Comparison of ENCODE assay signal across 19 cellular contexts in the genomic region with DNA sequence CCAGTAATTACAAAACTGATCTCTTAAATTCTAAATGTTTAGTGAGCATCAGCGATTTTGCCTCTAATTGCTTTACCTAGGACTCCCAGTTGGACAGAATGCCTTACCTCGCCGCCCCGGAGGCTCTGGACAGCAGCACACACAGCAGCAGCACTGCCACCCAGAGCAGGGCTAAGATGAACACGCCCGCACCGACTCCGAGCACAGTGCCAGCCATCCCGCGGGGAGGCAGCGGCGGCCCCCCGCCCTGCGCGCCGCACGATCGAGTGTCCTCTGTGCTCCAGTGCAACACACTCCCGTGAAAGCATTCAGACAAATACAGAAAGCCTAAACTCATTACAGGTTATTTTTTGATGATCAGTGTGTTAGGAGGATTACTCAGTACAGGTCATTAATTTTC. TPM values are rescaled to one million over a fixed set of nuclear protein-coding genes. Genes with fewer than 3 reads are reported as not detected.
DNase-seq lines count a peak whose midpoint lies in the region; ATAC-seq and TF ChIP-seq lines count a peak whose summit lies in the region.
"Had no signal": no experiment of that assay in that cellular context is flagged by ENCODE, and none has a peak within 500 bp of the region (broad histone marks: within the 10 kb centered on the region; RNA-seq: fewer than 3 reads in every experiment).

No MANE protein-coding gene starts in this region.

- H3K4me3 ChIP-seq in stomach, result peak overlapping the region in 1 of 4 donors; percentile 3
- no peak overlapping the region for H3K4me3 ChIP-seq in gastroesophageal sphincter
- H3K4me3 ChIP-seq: A549, GM12878, GM23248 had no signal

- TF ChIP-seq EP300 in stomach (IDR thresholded peaks at IDR 0.05) (no peak), gastroesophageal sphincter (IDR thresholded peaks at IDR 0.05) (no peak)

- 86 to 93% (median 91%) methylated on average over 17 to 19 of the region's 19 CpGs for WGBS in stomach, 5 donors
- WGBS in gastroesophageal sphincter (ENCODE audit: low coverage in 1 of 2), 2 donors, result 73 to 80% methylated on average over 3 to 4 of the region's 19 CpGs

- H3K36me3 Mint-ChIP-seq in activated naive CD8-positive, alpha-beta T cell treated with anti-CD3 and anti-CD28 coated beads, Interleukin-2, amount 10 ng/mL, durations not matched to agents 7 days and 5 days, result peaks cover 11% of the 10 kb centered on the region
- H3K36me3 Mint-ChIP-seq in activated naive CD8-positive, alpha-beta T cell treated with anti-CD3 and anti-CD28 coated beads for 36 hours, result peaks cover 18% of the 10 kb centered on the region
- peaks cover 16% of the 10 kb centered on the region for H3K36me3 Mint-ChIP-seq in chondrocyte (ENCODE audit: low read depth)
- H3K36me3 Mint-ChIP-seq in activated CD4-positive, alpha-beta T cell treated with anti-CD3 and anti-CD28 coated beads, Interleukin-2, amount 10 ng/mL, durations not matched to agents 7 days and 5 days (ENCODE audit: low read depth), result peaks cover 28% of the 10 kb centered on the region

- H3K9me3 Mint-ChIP-seq in activated naive CD8-positive, alpha-beta T cell treated with anti-CD3 and anti-CD28 coated beads, Interleukin-2, amount 10 ng/mL, durations not matched to agents 7 days and 5 days, result no peaks in the 10 kb centered on the region
- H3K9me3 Mint-ChIP-seq in activated naive CD8-positive, alpha-beta T cell treated with anti-CD3 and anti-CD28 coated beads for 36 hours, result no peaks in the 10 kb centered on the region
- H3K9me3 Mint-ChIP-seq in chondrocyte (ENCODE audit: low read depth), result no peaks in the 10 kb centered on the region
- H3K9me3 Mint-ChIP-seq in activated CD4-positive, alpha-beta T cell treated with anti-CD3 and anti-CD28 coated beads, Interleukin-2, amount 10 ng/mL, durations not matched to agents 7 days and 5 days, result no peaks in the 10 kb centered on the region
- H3K9me3 Mint-ChIP-seq: CD4-positive, alpha-beta T cell had no signal

- TF ChIP-seq CTCF in chondrocyte (IDR thresholded peaks at IDR 0.05) (no peak), stomach (IDR thresholded peaks at IDR 0.05) (no peak), gastroesophageal sphincter (IDR thresholded peaks at IDR 0.05) (no peak)

- no peak for DNase-seq in activated naive CD8-positive, alpha-beta T cell treated with anti-CD3 and anti-CD28 coated beads, Interleukin-2, amount 10 ng/mL, durations not matched to agents 7 days and 5 days
- no peak for DNase-seq in activated naive CD8-positive, alpha-beta T cell treated with anti-CD3 and anti-CD28 coated beads for 36 hours
- peak; percentile 80 for DNase-seq in chondrocyte (ENCODE audit: low spot score)
- DNase-seq in posterior vena cava (ENCODE audit: low spot score), result peak; percentile 71
- no peak for DNase-seq in stomach
- DNase-seq in GF-D8 (lab: John Stamatoyannopoulos, UW), result no peak
- DNase-seq in activated CD4-positive, alpha-beta T cell treated with anti-CD3 and anti-CD28 coated beads, Interleukin-2, amount 10 ng/mL, durations not matched to agents 7 days and 5 days, result no peak
- DNase-seq: AML-193; Caco-2; CD4-positive, alpha-beta T cell; DMS153; DMS79 treated with DMSO at 0.1 percent for 48 hours; GM23248; HCEC 1CT had no signal

- H3K27me3 ChIP-seq in stomach (no peaks in the 10 kb centered on the region), gastroesophageal sphincter (no peaks in the 10 kb centered on the region)

- H3K27ac Mint-ChIP-seq in activated naive CD8-positive, alpha-beta T cell treated with anti-CD3 and anti-CD28 coated beads, Interleukin-2, amount 10 ng/mL, durations not matched to agents 7 days and 5 days, result peak overlapping the region; percentile 11
- H3K27ac Mint-ChIP-seq in activated naive CD8-positive, alpha-beta T cell treated with anti-CD3 and anti-CD28 coated beads for 36 hours, result no peak overlapping the region
- no peak overlapping the region for H3K27ac Mint-ChIP-seq in chondrocyte (ENCODE audit: unreplicated experiment)
- H3K27ac Mint-ChIP-seq in activated CD4-positive, alpha-beta T cell treated with anti-CD3 and anti-CD28 coated beads, Interleukin-2, amount 10 ng/mL, durations not matched to agents 7 days and 5 days, result no peak overlapping the region
- H3K27ac Mint-ChIP-seq: CD4-positive, alpha-beta T cell had no signal

- no peak overlapping the region for H3K4me3 Mint-ChIP-seq in activated naive CD8-positive, alpha-beta T cell treated with anti-CD3 and anti-CD28 coated beads, Interleukin-2, amount 10 ng/mL, durations not matched to agents 7 days and 5 days
- no peak overlapping the region for H3K4me3 Mint-ChIP-seq in activated naive CD8-positive, alpha-beta T cell treated with anti-CD3 and anti-CD28 coated beads for 36 hours
- no peak overlapping the region for H3K4me3 Mint-ChIP-seq in chondrocyte (ENCODE audit: unreplicated experiment)
- no peak overlapping the region for H3K4me3 Mint-ChIP-seq in activated CD4-positive, alpha-beta T cell treated with anti-CD3 and anti-CD28 coated beads, Interleukin-2, amount 10 ng/mL, durations not matched to agents 7 days and 5 days
- H3K4me3 Mint-ChIP-seq: CD4-positive, alpha-beta T cell had no signal

- POLR2A ChIA-PET in activated naive CD8-positive, alpha-beta T cell treated with anti-CD3 and anti-CD28 coated beads, Interleukin-2, amount 10 ng/mL, durations not matched to agents 7 days and 5 days (lab: Charles Lee), result no interaction called here
- POLR2A ChIA-PET in activated CD4-positive, alpha-beta T cell treated with anti-CD3 and anti-CD28 coated beads, Interleukin-2, amount 10 ng/mL, durations not matched to agents 7 days and 5 days (lab: Charles Lee), result no interaction called here

- H3K4me1 Mint-ChIP-seq in activated naive CD8-positive, alpha-beta T cell treated with anti-CD3 and anti-CD28 coated beads, Interleukin-2, amount 10 ng/mL, durations not matched to agents 7 days and 5 days, result peaks cover 3% of the 10 kb centered on the region
- peaks cover 17% of the 10 kb centered on the region for H3K4me1 Mint-ChIP-seq in activated naive CD8-positive, alpha-beta T cell treated with anti-CD3 and anti-CD28 coated beads for 36 hours
- H3K4me1 Mint-ChIP-seq in chondrocyte (ENCODE audit: low read depth), result no peaks in the 10 kb centered on the region
- H3K4me1 Mint-ChIP-seq in activated CD4-positive, alpha-beta T cell treated with anti-CD3 and anti-CD28 coated beads, Interleukin-2, amount 10 ng/mL, durations not matched to agents 7 days and 5 days, result peaks cover 11% of the 10 kb centered on the region

- CTCF ChIA-PET in activated CD4-positive, alpha-beta T cell treated with anti-CD3 and anti-CD28 coated beads, Interleukin-2, amount 10 ng/mL, durations not matched to agents 7 days and 5 days (lab: Charles Lee), result interaction anchor here (1.1 to 1.3 kb wide), 2 partner anchors 9 to 10 kb away, joined by 3 read pairs; a partner anchor contains a TSS

- H3K36me3 ChIP-seq in stomach (peaks cover 12 to 46% (median 43%) of the 10 kb centered on the region in 4 donors), gastroesophageal sphincter (peaks cover 0 to 60% of the 10 kb centered on the region in 2 donors)

- peak overlapping the region in 3 of 5 donors; percentile 28 to 67 (median 57) for H3K27ac ChIP-seq in stomach
- no peak overlapping the region for H3K27ac ChIP-seq in gastroesophageal sphincter
- H3K27ac ChIP-seq: 22Rv1, A549, C4-2B, GM23248 had no signal

- H3K9me3 ChIP-seq in stomach (no peaks in the 10 kb centered on the region), gastroesophageal sphincter (no peaks in the 10 kb centered on the region)
- H3K9me3 ChIP-seq: Caco-2 had no signal

- no peak for ATAC-seq in activated naive CD8-positive, alpha-beta T cell treated with anti-CD3 and anti-CD28 coated beads, Interleukin-2, amount 10 ng/mL, durations not matched to agents 7 days and 5 days (ENCODE audit: low read depth)
- no peak for ATAC-seq in gastroesophageal sphincter
- ATAC-seq: A549, GM12878 had no signal

- intact Hi-C loops in posterior vena cava (cut with DNase I) (no loop called here), stomach (cut with DNase I; ENCODE audit: low total_unique reads) (no loop called here)

- no peaks in the 10 kb centered on the region for H3K27me3 Mint-ChIP-seq in activated naive CD8-positive, alpha-beta T cell treated with anti-CD3 and anti-CD28 coated beads, Interleukin-2, amount 10 ng/mL, durations not matched to agents 7 days and 5 days
- H3K27me3 Mint-ChIP-seq in activated naive CD8-positive, alpha-beta T cell treated with anti-CD3 and anti-CD28 coated beads for 36 hours, result no peaks in the 10 kb centered on the region
- no peaks in the 10 kb centered on the region for H3K27me3 Mint-ChIP-seq in chondrocyte (ENCODE audit: low read depth)
- H3K27me3 Mint-ChIP-seq in activated CD4-positive, alpha-beta T cell treated with anti-CD3 and anti-CD28 coated beads, Interleukin-2, amount 10 ng/mL, durations not matched to agents 7 days and 5 days, result no peaks in the 10 kb centered on the region
- H3K27me3 Mint-ChIP-seq: CD4-positive, alpha-beta T cell had no signal

- peaks cover 0 to 8% (median 2%) of the 10 kb centered on the region in 4 donors for H3K4me1 ChIP-seq in stomach
- H3K4me1 ChIP-seq in gastroesophageal sphincter, result no peaks in the 10 kb centered on the region
- H3K4me1 ChIP-seq: A549 had no signal

- TF ChIP-seq POLR2A in stomach (IDR thresholded peaks at IDR 0.05), result no peak
- TF ChIP-seq POLR2A in gastroesophageal sphincter (IDR thresholded peaks at IDR 0.05), result no peak

RNA-seq across cellular contexts. Expression of a gene that starts 9.4 kb away (rescaled TPM):
- total RNA-seq in activated naive CD8-positive, alpha-beta T cell treated with anti-CD3 and anti-CD28 coated beads, Interleukin-2, amount 10 ng/mL, durations not matched to agents 7 days and 5 days, result 10 to 100 TPM; 13.1 to 14.3 TPM
- 10 to 100 TPM; 16.6 to 18.1 TPM for total RNA-seq in activated naive CD8-positive, alpha-beta T cell treated with anti-CD3 and anti-CD28 coated beads for 36 hours
- total RNA-seq in chondrocyte (11.5 to 15.2 TPM (median 12.0 TPM) in 3 replicates), posterior vena cava (10 to 100 TPM; 12.5 to 15.7 TPM), stomach (10 to 100 TPM in 2 of 5 donors, 1 to 10 TPM in 2, under 1 TPM in 1; 0.87 to 16.2 (median 8.0) TPM), gastroesophageal sphincter (10 to 100 TPM; 14.7 to 20.0 (median 17.3) TPM)
- polyA plus RNA-seq in stomach, result 10 to 100 TPM; 16.1 to 21.1 (median 19.2) TPM
- total RNA-seq in activated CD4-positive, alpha-beta T cell treated with anti-CD3 and anti-CD28 coated beads, Interleukin-2, amount 10 ng/mL, durations not matched to agents 7 days and 5 days, result 10 to 100 TPM; 16.3 to 16.9 TPM

RNA-seq across cellular contexts. Expression of a gene that starts 38.9 kb away (rescaled TPM):
- 1 to 10 TPM; 3.5 TPM for total RNA-seq in activated naive CD8-positive, alpha-beta T cell treated with anti-CD3 and anti-CD28 coated beads, Interleukin-2, amount 10 ng/mL, durations not matched to agents 7 days and 5 days
- under 1 TPM; 0.47 to 0.50 TPM for total RNA-seq in activated naive CD8-positive, alpha-beta T cell treated with anti-CD3 and anti-CD28 coated beads for 36 hours
- total RNA-seq in chondrocyte (0.37 to 1.2 TPM in 2 of 3 replicates, not detected in the other), posterior vena cava (10 to 100 TPM in 1 of 2 donors, 1 to 10 TPM in 1; 6.6 to 10.5 TPM), stomach (1 to 10 TPM in 2 of 5 donors, under 1 TPM in 1, not detected in 2; 0.87 to 5.3 (median 3.9) TPM), gastroesophageal sphincter (1 to 10 TPM; 3.4 to 8.6 (median 6.6) TPM)
- 1 to 10 TPM; 2.1 to 4.9 (median 2.6) TPM for polyA plus RNA-seq in stomach
- total RNA-seq in activated CD4-positive, alpha-beta T cell treated with anti-CD3 and anti-CD28 coated beads, Interleukin-2, amount 10 ng/mL, durations not matched to agents 7 days and 5 days, result under 1 TPM; 0.60 to 0.73 TPM

Comparison
In these comparisons a context has a peak if more than half of its experiments do, and no peak if none do; other contexts are left out.
1. DNase-seq: peak in chondrocyte (single experiment) and posterior vena cava (single experiment); none in activated naive CD8-positive, alpha-beta T cell treated with anti-CD3 and anti-CD28 coated beads, Interleukin-2, amount 10 ng/mL, durations not matched to agents 7 days and 5 days (single experiment), activated naive CD8-positive, alpha-beta T cell treated with anti-CD3 and anti-CD28 coated beads for 36 hours (single experiment), stomach (single experiment), GF-D8 (single experiment) and activated CD4-positive, alpha-beta T cell treated with anti-CD3 and anti-CD28 coated beads, Interleukin-2, amount 10 ng/mL, durations not matched to agents 7 days and 5 days (single experiment).
2. H3K27ac ChIP-seq: peak in stomach (3 of 5); none in gastroesophageal sphincter (0 of 4).